Comparison of ENCODE assay signal across 8 cellular contexts in genomic region chr6:152094992-152095592, GRCh38.
DNase-seq lines count a peak whose midpoint lies in the region; ATAC-seq, FAIRE-seq and TF ChIP-seq lines count a peak whose summit lies in the region.

No MANE protein-coding gene starts in this region.

- peak overlapping the region; percentile 19 for H3K9ac ChIP-seq in astrocyte (ENCODE audit: low read length)

- H3K4me1 Mint-ChIP-seq in astrocyte (ENCODE audit: low read depth, unreplicated experiment) (peaks cover 28% of the 10 kb centered on the region), type B pancreatic cell (ENCODE audit: unreplicated experiment) (peaks cover 30% of the 10 kb centered on the region)

- no peak overlapping the region for H3K4me3 ChIP-seq in astrocyte (ENCODE audit: insufficient read depth, low read depth, low read length)

- FAIRE-seq in HTR-8/SVneo (lab: Jason Lieb, UNC) (peak; percentile 65), astrocyte (lab: Jason Lieb, UNC) (peak; percentile 97), islet of Langerhans (lab: Jason Lieb, UNC) (peak; percentile 94)

- H2AFZ ChIP-seq in astrocyte (ENCODE audit: low read depth, low read length), result no peak overlapping the region

- H3K79me2 ChIP-seq in astrocyte (ENCODE audit: insufficient read depth, low read length), result no peaks in the 10 kb centered on the region

- H3K9me3 ChIP-seq in astrocyte (ENCODE audit: insufficient read depth, low read depth, low read length), result no peaks in the 10 kb centered on the region

- TF ChIP-seq CTCF in AG09319 (IDR thresholded peaks at IDR 0.05; ENCODE audit: low read depth, low read length) (no peak), astrocyte (IDR thresholded peaks at IDR 0.05; ENCODE audit: insufficient read depth, low read depth, low read length) (no peak), type B pancreatic cell (conservative IDR thresholded peaks at IDR 0.05) (no peak)

- H3K36me3 Mint-ChIP-seq in astrocyte (ENCODE audit: low read depth, unreplicated experiment) (peaks cover 2% of the 10 kb centered on the region), type B pancreatic cell (no peaks in the 10 kb centered on the region)

- H3K4me2 ChIP-seq in astrocyte (ENCODE audit: low read length), result no peak overlapping the region

- H3K27ac ChIP-seq in astrocyte (ENCODE audit: low read depth, low read length), result peak overlapping the region; percentile 77

- peak; percentile 96 for DNase-seq in AG09319 (ENCODE audit: extremely low read depth, low read depth)
- peak; percentile 65 for DNase-seq in HTR-8/SVneo (ENCODE audit: insufficient read length, low spot score)
- DNase-seq in astrocyte (ENCODE audit: low read depth), result peak; percentile 99
- DNase-seq in type B pancreatic cell (ENCODE audit: extremely low spot score, unreplicated experiment), result no peak
- no peak for DNase-seq in NK-92 (lab: John Stamatoyannopoulos, UW; ENCODE audit: unreplicated experiment)

- no peaks in the 10 kb centered on the region for H3K36me3 ChIP-seq in astrocyte (ENCODE audit: insufficient read depth, low read length)

- no peaks in the 10 kb centered on the region for H3K27me3 ChIP-seq in astrocyte (ENCODE audit: insufficient read depth, low read length)

- H3K27ac Mint-ChIP-seq in astrocyte (ENCODE audit: unreplicated experiment), result peak overlapping the region; percentile 88
- H3K27ac Mint-ChIP-seq in type B pancreatic cell, result peak overlapping the region; percentile 78

- H3K27me3 Mint-ChIP-seq in astrocyte (ENCODE audit: low read depth, unreplicated experiment) (no peaks in the 10 kb centered on the region), type B pancreatic cell (peaks cover 4% of the 10 kb centered on the region)

- ATAC-seq in GM19397 (IDR thresholded peaks at IDR 0.05; ENCODE audit: unreplicated experiment) (no peak), HG03025 (IDR thresholded peaks at IDR 0.05; ENCODE audit: low FRiP score, unreplicated experiment) (no peak)

- H4K20me1 ChIP-seq in astrocyte (ENCODE audit: insufficient read depth, low read length), result no peaks in the 10 kb centered on the region

- H3K4me3 Mint-ChIP-seq in astrocyte (ENCODE audit: unreplicated experiment), result no peak overlapping the region
- no peak overlapping the region for H3K4me3 Mint-ChIP-seq in type B pancreatic cell

- peaks cover 45% of the 10 kb centered on the region for H3K4me1 ChIP-seq in astrocyte (ENCODE audit: insufficient read depth, low read length)

- H3K9me3 Mint-ChIP-seq in astrocyte (ENCODE audit: unreplicated experiment) (peaks cover 14% of the 10 kb centered on the region), type B pancreatic cell (peaks cover 17% of the 10 kb centered on the region)

Comparison
In these comparisons a context has a peak if more than half of its experiments do, and no peak if none do; other contexts are left out.
1. DNase-seq: peak in AG09319 (single experiment), HTR-8/SVneo (single experiment) and astrocyte (single experiment); none in type B pancreatic cell (single experiment) and NK-92 (single experiment).